In genomic region chr18:58493516-58494253, GRCh38 we compare ENCODE assay signal across 8 cellular contexts.
DNase-seq lines count a peak whose midpoint lies in the region; ATAC-seq and TF ChIP-seq lines count a peak whose summit lies in the region.

No MANE protein-coding gene starts in this region.

- no peak overlapping the region for H3K27ac Mint-ChIP-seq in activated naive CD8-positive, alpha-beta T cell treated with anti-CD3 and anti-CD28 coated beads, Interleukin-2, amount 10 ng/mL, durations not matched to agents 7 days and 5 days

- H3K36me3 ChIP-seq in H7 (replicated peaks; ENCODE audit: control insufficient read depth, insufficient read depth, low read length), result no peaks in the 10 kb centered on the region
- H3K36me3 ChIP-seq in SU-DHL-6 (ENCODE audit: low read length), result no peaks in the 10 kb centered on the region
- H3K36me3 ChIP-seq in heart left ventricle, result peaks cover 0 to 10% (median 0%) of the 10 kb centered on the region in 9 donors
- H3K36me3 ChIP-seq in uterus, result no peaks in the 10 kb centered on the region

- peak; percentile 96 for ATAC-seq in activated naive CD8-positive, alpha-beta T cell treated with anti-CD3 and anti-CD28 coated beads, Interleukin-2, amount 10 ng/mL, durations not matched to agents 7 days and 5 days (ENCODE audit: low read depth)
- ATAC-seq in heart left ventricle, result peak; percentile 76 to 90 (median 83)

- H3K4me3 ChIP-seq in H7 (ENCODE audit: insufficient read depth, low read depth, low read length) (no peak overlapping the region), SU-DHL-6 (ENCODE audit: insufficient read depth, low read length, poor library complexity, severe bottlenecking) (no peak overlapping the region), heart left ventricle (peak overlapping the region in 6 of 12 donors; percentile 15 to 46 (median 28)), uterus (peak overlapping the region in 1 of 2 donors; percentile 31)

- H3F3A ChIP-seq in SU-DHL-6 (ENCODE audit: insufficient read depth), result no peaks in the 10 kb centered on the region

- peaks cover 0 to 32% (median 15%) of the 10 kb centered on the region in 12 donors for H3K4me1 ChIP-seq in heart left ventricle
- peaks cover 0 to 15% of the 10 kb centered on the region in 2 donors for H3K4me1 ChIP-seq in uterus

- H3K79me2 ChIP-seq in SU-DHL-6 (ENCODE audit: insufficient read depth, low read length), result no peaks in the 10 kb centered on the region

- H3K9me2 ChIP-seq in SU-DHL-6 (replicated peaks; ENCODE audit: insufficient read depth, low read length), result no peaks in the 10 kb centered on the region

- intact Hi-C loops in heart left ventricle (cut with DNase I), result loop anchor here (1.0 to 10.0 kb wide), 10 partner anchors 86 to 451 kb away; partner anchors contain the start of gene NEDD4L (in 5 of the 10)
- intact Hi-C loops in uterus (cut with DNase I; ENCODE audit: low total_unique reads), result no loop called here

- TF ChIP-seq POLR2A in heart left ventricle (IDR thresholded peaks at IDR 0.05) (no peak), uterus (IDR thresholded peaks at IDR 0.05) (no peak)

- H3K4me1 Mint-ChIP-seq in activated naive CD8-positive, alpha-beta T cell treated with anti-CD3 and anti-CD28 coated beads, Interleukin-2, amount 10 ng/mL, durations not matched to agents 7 days and 5 days, result peaks cover 8% of the 10 kb centered on the region

- peak; percentile 98 for TF ChIP-seq CTCF in SU-DHL-6 (IDR thresholded peaks at IDR 0.05; ENCODE audit: insufficient read depth, low read length, poor library complexity, severe bottlenecking)
- peak; percentile 74 to 95 (median 84) for TF ChIP-seq CTCF in heart left ventricle (IDR thresholded peaks at IDR 0.05)
- TF ChIP-seq CTCF in uterus (IDR thresholded peaks at IDR 0.05), result peak; percentile 75 to 83 (median 79)

- H3K27me3 Mint-ChIP-seq in activated naive CD8-positive, alpha-beta T cell treated with anti-CD3 and anti-CD28 coated beads, Interleukin-2, amount 10 ng/mL, durations not matched to agents 7 days and 5 days, result peaks cover 49% of the 10 kb centered on the region

- H3K9me3 Mint-ChIP-seq in activated naive CD8-positive, alpha-beta T cell treated with anti-CD3 and anti-CD28 coated beads, Interleukin-2, amount 10 ng/mL, durations not matched to agents 7 days and 5 days, result no peaks in the 10 kb centered on the region

- H3K27ac ChIP-seq in SU-DHL-6 (ENCODE audit: low read depth, low read length) (no peak overlapping the region), heart left ventricle (peak overlapping the region in 11 of 12 donors; percentile 43 to 73 (median 61)), uterus (peak overlapping the region; percentile 69)

- no peak overlapping the region for H3K4me2 ChIP-seq in SU-DHL-6 (ENCODE audit: low read depth, low read length, poor library complexity, severe bottlenecking)

- no peaks in the 10 kb centered on the region for H3K36me3 Mint-ChIP-seq in activated naive CD8-positive, alpha-beta T cell treated with anti-CD3 and anti-CD28 coated beads, Interleukin-2, amount 10 ng/mL, durations not matched to agents 7 days and 5 days

- no peak overlapping the region for H2AFZ ChIP-seq in SU-DHL-6 (ENCODE audit: low read depth, low read length, severe bottlenecking)

- H3K9ac ChIP-seq in SU-DHL-6 (ENCODE audit: low read length), result no peak overlapping the region

- WGBS in heart left ventricle, 4 donors, result 9 to 13% (median 11%) methylated on average over 18 of the region's 18 CpGs

- peak overlapping the region; percentile 33 for H3K4me3 Mint-ChIP-seq in activated naive CD8-positive, alpha-beta T cell treated with anti-CD3 and anti-CD28 coated beads, Interleukin-2, amount 10 ng/mL, durations not matched to agents 7 days and 5 days

- DNase-seq in DMS153 treated with DMSO at 0.1 percent for 48 hours (lab: John Stamatoyannopoulos, UW; ENCODE audit: unreplicated experiment), result peak; percentile 65
- DNase-seq in H7, result peak; percentile 78
- DNase-seq in NCI-H1105 (lab: John Stamatoyannopoulos, UW), result peak; percentile 61
- peak; percentile 57 for DNase-seq in activated naive CD8-positive, alpha-beta T cell treated with anti-CD3 and anti-CD28 coated beads, Interleukin-2, amount 10 ng/mL, durations not matched to agents 7 days and 5 days
- DNase-seq in heart left ventricle, result peak; percentile 65 to 76 (median 73)
- peak; percentile 73 for DNase-seq in putamen (ENCODE audit: low spot score)
- DNase-seq in uterus, result peak; percentile 82 to 83

- POLR2A ChIA-PET in activated naive CD8-positive, alpha-beta T cell treated with anti-CD3 and anti-CD28 coated beads, Interleukin-2, amount 10 ng/mL, durations not matched to agents 7 days and 5 days (lab: Charles Lee), result no interaction called here

- H4K20me1 ChIP-seq in SU-DHL-6 (ENCODE audit: low read depth, low read length), result no peaks in the 10 kb centered on the region

- H3K27me3 ChIP-seq in H7 (ENCODE audit: control insufficient read depth, insufficient read depth, low read length) (no peaks in the 10 kb centered on the region; the same call in 1 of the 2 replicates), SU-DHL-6 (ENCODE audit: low read length) (no peaks in the 10 kb centered on the region), heart left ventricle (peaks cover 0 to 5% (median 0%) of the 10 kb centered on the region in 9 donors), uterus (no peaks in the 10 kb centered on the region)

- H3K9me3 ChIP-seq in SU-DHL-6 (ENCODE audit: insufficient read depth, low read length) (no peaks in the 10 kb centered on the region), heart left ventricle (no peaks in the 10 kb centered on the region), uterus (no peaks in the 10 kb centered on the region)
